8 cellular contexts compared by ENCODE assay signal in the genomic region with DNA sequence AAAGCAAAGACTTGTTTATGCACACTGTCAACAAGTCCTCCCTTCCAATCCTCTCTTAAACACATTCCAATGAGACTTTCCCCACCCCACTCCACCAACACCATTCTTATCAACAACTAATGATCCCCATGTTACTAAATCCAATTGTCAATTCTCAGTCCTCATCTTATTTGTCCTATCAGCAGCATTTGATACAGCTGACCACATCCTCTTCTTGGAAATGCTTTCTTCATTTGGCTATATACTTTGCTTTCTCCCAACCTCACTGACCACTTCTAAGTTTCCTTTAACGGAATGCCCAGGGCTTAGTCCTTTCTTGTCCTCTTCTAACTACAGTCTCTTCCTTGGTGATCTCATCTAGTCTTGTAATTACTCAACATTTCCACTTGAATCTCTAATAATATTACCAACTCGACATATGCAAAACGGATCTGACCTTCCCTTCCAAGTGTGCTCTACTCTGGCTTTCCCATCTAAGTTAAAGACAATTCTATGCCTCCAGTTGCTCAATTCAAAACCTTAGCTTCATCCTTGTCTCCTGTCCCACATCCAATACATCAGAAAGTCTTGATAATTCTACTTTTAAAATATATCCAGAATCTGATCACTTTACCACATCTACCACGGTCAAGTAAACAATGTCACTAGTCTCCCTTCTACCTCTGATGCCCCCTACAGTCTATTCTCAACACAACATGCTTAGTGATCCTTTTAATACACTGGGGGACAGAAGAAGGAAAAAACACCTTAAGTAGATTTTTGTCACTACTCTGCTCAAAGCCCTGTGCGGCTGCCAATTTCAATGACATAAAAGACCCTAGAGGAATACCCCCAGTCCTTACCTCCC. TPM values are rescaled to one million over a fixed set of nuclear protein-coding genes. Genes with fewer than 3 reads are reported as not detected.
A peak's percentile ranks its signal among the peaks of the same experiment; 100 is the strongest.
DNase-seq lines count a peak whose midpoint lies in the region; ATAC-seq and TF ChIP-seq lines count a peak whose summit lies in the region.

No MANE protein-coding gene starts in this region.

- no peaks in the 10 kb centered on the region for H3K27me3 Mint-ChIP-seq in WTC11 (ENCODE audit: low read depth)

- H3K9me3 ChIP-seq in body of pancreas = no peaks in the 10 kb centered on the region

- H3K27ac ChIP-seq in C4-2B = no peak overlapping the region
- H3K27ac ChIP-seq in substantia nigra (ENCODE audit: low read depth, low read length, poor library complexity, severe bottlenecking) = peak overlapping the region; percentile 35
- peak overlapping the region in 1 of 4 donors; percentile 11 for H3K27ac ChIP-seq in body of pancreas

- peaks cover 21% of the 10 kb centered on the region for H3K9me3 Mint-ChIP-seq in WTC11

- WGBS in body of pancreas, 2 donors = 73 to 83% methylated on average over 5 of the region's 5 CpGs

- DNase-seq in WTC11 (ENCODE audit: low spot score) (no peak), substantia nigra (lab: John Stamatoyannopoulos, UW) (no peak), Ammon's horn (ENCODE audit: low spot score) (no peak), T-helper 9 cell (no peak), body of pancreas (no peak)

- H3K36me3 ChIP-seq in body of pancreas (replicated peaks in 1 of 2; ENCODE audit: insufficient read depth in 1 of 2, low read depth in 2 of 2) = no peaks in the 10 kb centered on the region

- TF ChIP-seq POLR2A in body of pancreas (IDR thresholded peaks at IDR 0.05) = no peak

- no peaks in the 10 kb centered on the region for H3K27me3 ChIP-seq in body of pancreas

- POLR2A ChIA-PET in WTC11 (lab: Charles Lee) = no interaction called here

- CTCF ChIA-PET in WTC11 (lab: Charles Lee) = interaction anchor here (0.9 to 1.0 kb wide), 2 partner anchors 18 kb away, joined by 7 read pairs; no protein-coding TSS in a partner anchor

- ATAC-seq in GM19025 (IDR thresholded peaks at IDR 0.05; ENCODE audit: low read depth, unreplicated experiment) (peak; percentile 50), HG03108 (IDR thresholded peaks at IDR 0.05; ENCODE audit: unreplicated experiment) (peak; percentile 51), WTC11 (peak; percentile 83), body of pancreas (no peak)

- no peak overlapping the region for H3K4me3 ChIP-seq in body of pancreas

- H3K4me1 ChIP-seq in body of pancreas = no peaks in the 10 kb centered on the region

- intact Hi-C loops in body of pancreas (cut with DNase I) = no loop called here

- H3K4me1 Mint-ChIP-seq in WTC11 = peaks cover 9% of the 10 kb centered on the region

- no peak overlapping the region for H3K4me3 Mint-ChIP-seq in WTC11

- peak overlapping the region; percentile 21; the same call in 1 of the 2 replicates for H3K27ac Mint-ChIP-seq in WTC11

- TF ChIP-seq CTCF in C4-2B (conservative IDR thresholded peaks at IDR 0.05) (peak; percentile 24), WTC11 (IDR thresholded peaks at IDR 0.05) (0 out of 2 replicates have a peak, but pooled peaks have one; percentile 25), body of pancreas (IDR thresholded peaks at IDR 0.05) (no peak)

- peaks cover 24% of the 10 kb centered on the region for H3K36me3 Mint-ChIP-seq in WTC11

TF ChIP-seq in WTC11, 78 proteins besides CTCF, POLR2A, EP300 and RAD21:
- TF ChIP-seq OVOL2 (CRISPR knock-in tag; IDR thresholded peaks at IDR 0.05; ENCODE audit: borderline replicate concordance) (no peak), SMAD3 (CRISPR knock-in tag; IDR thresholded peaks at IDR 0.05; ENCODE audit: borderline replicate concordance) (no peak), GABPB1 (CRISPR knock-in tag; IDR thresholded peaks at IDR 0.05) (no peak), RELA (CRISPR knock-in tag; IDR thresholded peaks at IDR 0.05; ENCODE audit: borderline replicate concordance) (no peak), ATF1 (CRISPR knock-in tag; IDR thresholded peaks at IDR 0.05) (no peak), CBFB (CRISPR knock-in tag; IDR thresholded peaks at IDR 0.05; ENCODE audit: low read depth) (no peak), ZNF263 (CRISPR knock-in tag; IDR thresholded peaks at IDR 0.05; ENCODE audit: low read depth) (no peak), EMX1 (CRISPR knock-in tag; IDR thresholded peaks at IDR 0.05) (no peak), ZNF512 (CRISPR knock-in tag; IDR thresholded peaks at IDR 0.05; ENCODE audit: borderline replicate concordance) (no peak), GTF2I (CRISPR knock-in tag; conservative IDR thresholded peaks at IDR 0.05) (no peak), MAX (CRISPR knock-in tag; IDR thresholded peaks at IDR 0.05) (no peak), ERG (CRISPR knock-in tag; IDR thresholded peaks at IDR 0.05) (no peak), NR1H2 (CRISPR knock-in tag; IDR thresholded peaks at IDR 0.05) (no peak)
- TF ChIP-seq, protein P1, sequence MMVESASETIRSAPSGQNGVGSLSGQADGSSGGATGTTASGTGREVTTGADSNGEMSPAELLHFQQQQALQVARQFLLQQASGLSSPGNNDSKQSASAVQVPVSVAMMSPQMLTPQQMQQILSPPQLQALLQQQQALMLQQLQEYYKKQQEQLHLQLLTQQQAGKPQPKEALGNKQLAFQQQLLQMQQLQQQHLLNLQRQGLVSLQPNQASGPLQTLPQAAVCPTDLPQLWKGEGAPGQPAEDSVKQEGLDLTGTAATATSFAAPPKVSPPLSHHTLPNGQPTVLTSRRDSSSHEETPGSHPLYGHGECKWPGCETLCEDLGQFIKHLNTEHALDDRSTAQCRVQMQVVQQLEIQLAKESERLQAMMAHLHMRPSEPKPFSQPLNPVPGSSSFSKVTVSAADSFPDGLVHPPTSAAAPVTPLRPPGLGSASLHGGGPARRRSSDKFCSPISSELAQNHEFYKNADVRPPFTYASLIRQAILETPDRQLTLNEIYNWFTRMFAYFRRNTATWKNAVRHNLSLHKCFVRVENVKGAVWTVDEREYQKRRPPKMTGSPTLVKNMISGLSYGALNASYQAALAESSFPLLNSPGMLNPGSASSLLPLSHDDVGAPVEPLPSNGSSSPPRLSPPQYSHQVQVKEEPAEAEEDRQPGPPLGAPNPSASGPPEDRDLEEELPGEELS (CRISPR knock-in tag; IDR thresholded peaks at IDR 0.05) = no peak
- TF ChIP-seq, protein P2, sequence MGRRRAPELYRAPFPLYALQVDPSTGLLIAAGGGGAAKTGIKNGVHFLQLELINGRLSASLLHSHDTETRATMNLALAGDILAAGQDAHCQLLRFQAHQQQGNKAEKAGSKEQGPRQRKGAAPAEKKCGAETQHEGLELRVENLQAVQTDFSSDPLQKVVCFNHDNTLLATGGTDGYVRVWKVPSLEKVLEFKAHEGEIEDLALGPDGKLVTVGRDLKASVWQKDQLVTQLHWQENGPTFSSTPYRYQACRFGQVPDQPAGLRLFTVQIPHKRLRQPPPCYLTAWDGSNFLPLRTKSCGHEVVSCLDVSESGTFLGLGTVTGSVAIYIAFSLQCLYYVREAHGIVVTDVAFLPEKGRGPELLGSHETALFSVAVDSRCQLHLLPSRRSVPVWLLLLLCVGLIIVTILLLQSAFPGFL (CRISPR knock-in tag; IDR thresholded peaks at IDR 0.05; ENCODE audit: borderline replicate concordance) = no peak

RNA-seq across cellular contexts. Expression of gene AGTPBP1, which starts 25.5 kb away (rescaled TPM):
- total RNA-seq in WTC11 (2021) (53.6 to 54.7 TPM (median 54.4 TPM) in 3 replicates), body of pancreas (10 to 100 TPM; 13.0 to 18.8 TPM)

Comparison
In these comparisons a context has a peak if more than half of its experiments do, and no peak if none do; other contexts are left out.
1. CTCF ChIP-seq: peak in C4-2B (single experiment) and WTC11 (single experiment); none in body of pancreas (0 of 7).